ENCODE assay signal across 8 cellular contexts in genomic region chr6:29967379-29968010, GRCh38. TPM values are rescaled to one million over a fixed set of nuclear protein-coding genes. Genes with fewer than 3 reads are reported as not detected.
DNase-seq lines count a peak whose midpoint lies in the region; ATAC-seq and TF ChIP-seq lines count a peak whose summit lies in the region.

No MANE protein-coding gene starts in this region.

- peaks cover 4% of the 10 kb centered on the region for H3K4me1 ChIP-seq in mesendoderm (ENCODE audit: control insufficient read depth, low read depth, low read length)

- H3K36me3 Mint-ChIP-seq in activated T-helper 1 cell treated with anti-CD3 and anti-CD28 coated beads, Interleukin-12 subunit alpha, Interleukin-12 subunit beta, Interleukin-2, Interleukin-4 antibody, amounts not matched to agents 30 ng/mL and 10 ng/mL and 1 ng/mL, durations not matched to agents 14 hours and 24 hours and 36 hours (ENCODE audit: low read depth): peaks cover 9% of the 10 kb centered on the region

- intact Hi-C loops in activated T-helper 1 cell treated with anti-CD3 and anti-CD28 coated beads, Interleukin-12 subunit alpha, Interleukin-12 subunit beta, Interleukin-2, Interleukin-4 antibody, amounts not matched to agents 30 ng/mL and 10 ng/mL and 1 ng/mL, durations not matched to agents 14 hours and 24 hours and 36 hours (cut with micrococcal nuclease): loop anchor here (1.0 to 5.0 kb wide), 3 partner anchors 45 to 205 kb away; no protein-coding TSS in a partner anchor
- intact Hi-C loops in dorsolateral prefrontal cortex (cut with DNase I): no loop called here

- no peak overlapping the region for H3K56ac ChIP-seq in mesendoderm (ENCODE audit: low read length)

- no peak overlapping the region for H2BK5ac ChIP-seq in mesendoderm (ENCODE audit: low read length)

- H2AK5ac ChIP-seq in mesendoderm (ENCODE audit: low read length): no peak overlapping the region

- ATAC-seq in HG02938 (IDR thresholded peaks at IDR 0.05; ENCODE audit: unreplicated experiment) (no peak), HG03460 (IDR thresholded peaks at IDR 0.05; ENCODE audit: unreplicated experiment) (no peak)

- H2BK120ac ChIP-seq in mesendoderm (ENCODE audit: low read depth, low read length): no peak overlapping the region

- H3K27me3 ChIP-seq in mesendoderm (ENCODE audit: insufficient read depth, low read length, poor library complexity): no peaks in the 10 kb centered on the region
- H3K27me3 ChIP-seq in dorsolateral prefrontal cortex: no peaks in the 10 kb centered on the region

- H4K8ac ChIP-seq in mesendoderm (ENCODE audit: low read depth, low read length): no peak overlapping the region

- H3K9ac ChIP-seq in mesendoderm (ENCODE audit: low read length): no peak overlapping the region

- no peak overlapping the region for H3K4me3 ChIP-seq in mesendoderm (ENCODE audit: low read length)
- H3K4me3 ChIP-seq in dorsolateral prefrontal cortex: no peak overlapping the region

- H4K5ac ChIP-seq in mesendoderm (ENCODE audit: low read length): no peak overlapping the region

- H2BK15ac ChIP-seq in mesendoderm (replicated peaks; ENCODE audit: low read depth): no peak overlapping the region

- DNase-seq in DMS53 (lab: John Stamatoyannopoulos, UW) (peak; percentile 87), MV-4-11 (lab: John Stamatoyannopoulos, UW) (peak; percentile 48), mesendoderm (peak; percentile 29), GM20000 (ENCODE audit: low spot score) (no peak), dorsolateral prefrontal cortex (no peak)
- DNase-seq in activated T-helper 1 cell treated with anti-CD3 and anti-CD28 coated beads, Interleukin-12 subunit alpha, Interleukin-12 subunit beta, Interleukin-2, Interleukin-4 antibody, amounts not matched to agents 30 ng/mL and 10 ng/mL and 1 ng/mL, durations not matched to agents 14 hours and 24 hours and 36 hours (ENCODE audit: low spot score): no peak

- H3K23ac ChIP-seq in mesendoderm (ENCODE audit: low read length): no peak overlapping the region

- H3K18ac ChIP-seq in mesendoderm (ENCODE audit: low read length): no peak overlapping the region

- WGBS in mesendoderm (ENCODE audit: extremely low coverage, insufficient coverage, low lambda C conversion rate): no CpG with 5 or more reads among the region's 4 CpGs

- peaks cover under 1% of the 10 kb centered on the region for H3K27me3 Mint-ChIP-seq in activated T-helper 1 cell treated with anti-CD3 and anti-CD28 coated beads, Interleukin-12 subunit alpha, Interleukin-12 subunit beta, Interleukin-2, Interleukin-4 antibody, amounts not matched to agents 30 ng/mL and 10 ng/mL and 1 ng/mL, durations not matched to agents 14 hours and 24 hours and 36 hours (ENCODE audit: insufficient read depth)

- peaks cover 47% of the 10 kb centered on the region for H3K4me1 Mint-ChIP-seq in activated T-helper 1 cell treated with anti-CD3 and anti-CD28 coated beads, Interleukin-12 subunit alpha, Interleukin-12 subunit beta, Interleukin-2, Interleukin-4 antibody, amounts not matched to agents 30 ng/mL and 10 ng/mL and 1 ng/mL, durations not matched to agents 14 hours and 24 hours and 36 hours (ENCODE audit: low read depth)

- H3K9me3 Mint-ChIP-seq in activated T-helper 1 cell treated with anti-CD3 and anti-CD28 coated beads, Interleukin-12 subunit alpha, Interleukin-12 subunit beta, Interleukin-2, Interleukin-4 antibody, amounts not matched to agents 30 ng/mL and 10 ng/mL and 1 ng/mL, durations not matched to agents 14 hours and 24 hours and 36 hours: no peaks in the 10 kb centered on the region

- no peaks in the 10 kb centered on the region for H3K36me3 ChIP-seq in mesendoderm (ENCODE audit: control insufficient read depth, insufficient read depth, low read length)

- H3K79me1 ChIP-seq in mesendoderm (ENCODE audit: low read length): no peaks in the 10 kb centered on the region

- H3K4me3 Mint-ChIP-seq in activated T-helper 1 cell treated with anti-CD3 and anti-CD28 coated beads, Interleukin-12 subunit alpha, Interleukin-12 subunit beta, Interleukin-2, Interleukin-4 antibody, amounts not matched to agents 30 ng/mL and 10 ng/mL and 1 ng/mL, durations not matched to agents 14 hours and 24 hours and 36 hours: no peak overlapping the region

- H3K4ac ChIP-seq in mesendoderm (ENCODE audit: low read depth, low read length): no peak overlapping the region

- H3K27ac Mint-ChIP-seq in activated T-helper 1 cell treated with anti-CD3 and anti-CD28 coated beads, Interleukin-12 subunit alpha, Interleukin-12 subunit beta, Interleukin-2, Interleukin-4 antibody, amounts not matched to agents 30 ng/mL and 10 ng/mL and 1 ng/mL, durations not matched to agents 14 hours and 24 hours and 36 hours: peak overlapping the region; percentile 22

- no peaks in the 10 kb centered on the region for H3K79me2 ChIP-seq in mesendoderm (ENCODE audit: control insufficient read depth, insufficient read depth, low read length)

- H3K27ac ChIP-seq in mesendoderm (ENCODE audit: low read depth, low read length) (no peak overlapping the region), dorsolateral prefrontal cortex (peak overlapping the region in 3 of 59 donors; percentile 20 to 82 (median 22))

- TF ChIP-seq CTCF in GM20000 (IDR thresholded peaks at IDR 0.05; ENCODE audit: extremely low read depth, missing control alignments) (no peak), dorsolateral prefrontal cortex (IDR thresholded peaks at IDR 0.05 in 54 of 56, conservative IDR thresholded peaks at IDR 0.05 in 2 of 56; ENCODE audit: low read depth in 1 of 56, partially characterized antibody in 56 of 56) (no peak)

- H3K4me2 ChIP-seq in mesendoderm (ENCODE audit: low read length): no peak overlapping the region

RNA-seq across cellular contexts. Expression of gene HLA-A, which starts 25.2 kb away (rescaled TPM):
- total RNA-seq in activated T-helper 1 cell treated with anti-CD3 and anti-CD28 coated beads, Interleukin-12 subunit alpha, Interleukin-12 subunit beta, Interleukin-2, Interleukin-4 antibody, amounts not matched to agents 30 ng/mL and 10 ng/mL and 1 ng/mL, durations not matched to agents 14 hours and 24 hours and 36 hours: 1,482 and 1,503 TPM in 2 replicates
- polyA plus RNA-seq in mesendoderm (2013, experiment 1 of 2): 258 TPM
- polyA plus RNA-seq in mesendoderm (2013, experiment 2 of 2): 262 TPM
- total RNA-seq in dorsolateral prefrontal cortex: 100 to 1,000 TPM in 84 of 120 experiments, 10 to 100 TPM in 36; 40.9 to 370 (median 124) TPM

Comparison
In these comparisons a context has a peak if more than half of its experiments do, and no peak if none do; other contexts are left out.
1. DNase-seq: peak in DMS53 (single experiment), MV-4-11 (single experiment) and mesendoderm (single experiment); none in activated T-helper 1 cell treated with anti-CD3 and anti-CD28 coated beads, Interleukin-12 subunit alpha, Interleukin-12 subunit beta, Interleukin-2, Interleukin-4 antibody, amounts not matched to agents 30 ng/mL and 10 ng/mL and 1 ng/mL, durations not matched to agents 14 hours and 24 hours and 36 hours (single experiment), GM20000 (single experiment) and dorsolateral prefrontal cortex (0 of 10).